In the genomic region with DNA sequence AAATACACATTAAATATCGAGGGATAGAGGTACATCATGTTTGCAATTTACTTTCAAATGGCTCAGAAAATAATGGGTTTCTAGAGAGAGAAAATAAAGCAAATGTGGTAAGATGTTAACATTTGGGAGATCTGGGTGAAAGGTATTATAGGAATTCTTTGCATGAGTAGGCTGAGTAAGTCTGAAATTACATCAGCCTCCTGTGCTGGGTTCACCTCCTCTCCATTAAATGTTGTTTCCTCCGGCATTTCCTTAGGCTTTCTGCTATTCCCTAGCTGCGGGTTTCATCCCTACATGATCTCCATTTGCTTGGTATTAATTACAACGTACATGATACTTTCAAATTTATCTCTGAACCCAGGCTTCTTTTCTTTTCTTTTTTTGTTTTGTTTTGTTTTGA, we compare ENCODE assay signal across 20 cellular contexts. TPM values are rescaled to one million over a fixed set of nuclear protein-coding genes. Genes with fewer than 3 reads are reported as not detected.
DNase-seq lines count a peak whose midpoint lies in the region; ATAC-seq and TF ChIP-seq lines count a peak whose summit lies in the region.
"Had no signal": no experiment of that assay in that cellular context is flagged by ENCODE, and none has a peak within 500 bp of the region (broad histone marks: within the 10 kb centered on the region; RNA-seq: fewer than 3 reads in every experiment).

No MANE protein-coding gene starts in this region.

- no peaks in the 10 kb centered on the region for H3K27me3 ChIP-seq in adipocyte (replicated peaks; ENCODE audit: control insufficient read depth, insufficient read depth, low read length)

- H3K9me3 Mint-ChIP-seq in type B pancreatic cell = no peaks in the 10 kb centered on the region

- H3K9me3 ChIP-seq in HEK293 (ENCODE audit: control insufficient read depth, insufficient read depth, low read depth, low read length) (no peaks in the 10 kb centered on the region), adipocyte (ENCODE audit: control insufficient read depth, low read length) (no peaks in the 10 kb centered on the region)
- H3K9me3 ChIP-seq: A549, SK-N-SH had no signal

- TF ChIP-seq CTCF in AG10803 (conservative IDR thresholded peaks at IDR 0.05; ENCODE audit: low read length) = no peak
- no peak for TF ChIP-seq CTCF in HEK293 (tag by site-specific recombination; IDR thresholded peaks at IDR 0.05)
- TF ChIP-seq CTCF in fibroblast of the aortic adventitia (IDR thresholded peaks at IDR 0.05; ENCODE audit: insufficient read depth, low read length) = no peak
- no peak for TF ChIP-seq CTCF in type B pancreatic cell (conservative IDR thresholded peaks at IDR 0.05)

- no peak for ATAC-seq in GM19395 (IDR thresholded peaks at IDR 0.05; ENCODE audit: unreplicated experiment)
- ATAC-seq: A549, Panc1 had no signal

- H3K4me3 Mint-ChIP-seq in type B pancreatic cell = no peak overlapping the region
- H3K4me3 Mint-ChIP-seq: IgD-negative memory B cell had no signal

- H3K27ac Mint-ChIP-seq in type B pancreatic cell = no peak overlapping the region

- H3K4me1 ChIP-seq in HEK293 (ENCODE audit: control insufficient read depth, insufficient read depth, low read length) (peaks cover 11% of the 10 kb centered on the region), adipocyte (ENCODE audit: control insufficient read depth, insufficient read depth, low read length) (peaks cover 38% of the 10 kb centered on the region)
- H3K4me1 ChIP-seq: A549 had no signal

- POLR2A ChIA-PET in HEK293 (lab: Yijun Ruan, JAX) = no interaction called here

- DNase-seq in AG10803 (ENCODE audit: low read depth) = peak; percentile 51
- DNase-seq in adipocyte (ENCODE audit: low read depth) = peak; percentile 31
- DNase-seq in fibroblast of the aortic adventitia (ENCODE audit: low read depth) = peak; percentile 18
- no peak for DNase-seq in substantia nigra (lab: John Stamatoyannopoulos, UW)
- no peak for DNase-seq in occipital lobe (lab: John Stamatoyannopoulos, UW)
- no peak for DNase-seq in type B pancreatic cell (ENCODE audit: extremely low spot score, unreplicated experiment)
- DNase-seq: DMS 273 treated with DMSO at 0.1 percent for 48 hours, H7, NCI-H1105, NCI-H1694, NCI-H510A, SK-N-SH had no signal

- H3K27ac ChIP-seq in HEK293 (ENCODE audit: extremely low read depth, low read depth, low read length) (no peak overlapping the region), substantia nigra (ENCODE audit: low read depth, low read length, poor library complexity, severe bottlenecking) (no peak overlapping the region)
- H3K27ac ChIP-seq: A549, C4-2B had no signal

- H3K36me3 ChIP-seq in HEK293 (ENCODE audit: control insufficient read depth in 2 of 2, insufficient read depth in 1 of 2, low read length in 2 of 2) (no peaks in the 10 kb centered on the region), adipocyte (ENCODE audit: control insufficient read depth, insufficient read depth, low read length, severe bottlenecking) (no peaks in the 10 kb centered on the region)

- H3K4me1 Mint-ChIP-seq in type B pancreatic cell (ENCODE audit: unreplicated experiment) = peaks cover 16% of the 10 kb centered on the region
- H3K4me1 Mint-ChIP-seq: IgD-negative memory B cell had no signal

- H3K9ac ChIP-seq in adipocyte (ENCODE audit: low read length) = no peak overlapping the region
- H3K9ac ChIP-seq: SK-N-SH had no signal

- H3K27me3 Mint-ChIP-seq in type B pancreatic cell = peaks cover 7% of the 10 kb centered on the region

- H3K36me3 Mint-ChIP-seq in type B pancreatic cell = no peaks in the 10 kb centered on the region
- H3K36me3 Mint-ChIP-seq: IgD-negative memory B cell had no signal

- CTCF ChIA-PET in HEK293 (lab: Yijun Ruan, JAX) = no interaction called here

- H3K4me3 ChIP-seq in AG10803 (ENCODE audit: low read length) (no peak overlapping the region), HEK293 (ENCODE audit: low read depth, low read length) (no peak overlapping the region), adipocyte (ENCODE audit: low read length) (peak overlapping the region; percentile 25), fibroblast of the aortic adventitia (ENCODE audit: low read depth, low read length) (no peak overlapping the region)
- H3K4me3 ChIP-seq: A549 had no signal

TF ChIP-seq in HEK293, 187 proteins besides CTCF, POLR2A, EP300 and RAD21:
- TF ChIP-seq, protein P1, sequence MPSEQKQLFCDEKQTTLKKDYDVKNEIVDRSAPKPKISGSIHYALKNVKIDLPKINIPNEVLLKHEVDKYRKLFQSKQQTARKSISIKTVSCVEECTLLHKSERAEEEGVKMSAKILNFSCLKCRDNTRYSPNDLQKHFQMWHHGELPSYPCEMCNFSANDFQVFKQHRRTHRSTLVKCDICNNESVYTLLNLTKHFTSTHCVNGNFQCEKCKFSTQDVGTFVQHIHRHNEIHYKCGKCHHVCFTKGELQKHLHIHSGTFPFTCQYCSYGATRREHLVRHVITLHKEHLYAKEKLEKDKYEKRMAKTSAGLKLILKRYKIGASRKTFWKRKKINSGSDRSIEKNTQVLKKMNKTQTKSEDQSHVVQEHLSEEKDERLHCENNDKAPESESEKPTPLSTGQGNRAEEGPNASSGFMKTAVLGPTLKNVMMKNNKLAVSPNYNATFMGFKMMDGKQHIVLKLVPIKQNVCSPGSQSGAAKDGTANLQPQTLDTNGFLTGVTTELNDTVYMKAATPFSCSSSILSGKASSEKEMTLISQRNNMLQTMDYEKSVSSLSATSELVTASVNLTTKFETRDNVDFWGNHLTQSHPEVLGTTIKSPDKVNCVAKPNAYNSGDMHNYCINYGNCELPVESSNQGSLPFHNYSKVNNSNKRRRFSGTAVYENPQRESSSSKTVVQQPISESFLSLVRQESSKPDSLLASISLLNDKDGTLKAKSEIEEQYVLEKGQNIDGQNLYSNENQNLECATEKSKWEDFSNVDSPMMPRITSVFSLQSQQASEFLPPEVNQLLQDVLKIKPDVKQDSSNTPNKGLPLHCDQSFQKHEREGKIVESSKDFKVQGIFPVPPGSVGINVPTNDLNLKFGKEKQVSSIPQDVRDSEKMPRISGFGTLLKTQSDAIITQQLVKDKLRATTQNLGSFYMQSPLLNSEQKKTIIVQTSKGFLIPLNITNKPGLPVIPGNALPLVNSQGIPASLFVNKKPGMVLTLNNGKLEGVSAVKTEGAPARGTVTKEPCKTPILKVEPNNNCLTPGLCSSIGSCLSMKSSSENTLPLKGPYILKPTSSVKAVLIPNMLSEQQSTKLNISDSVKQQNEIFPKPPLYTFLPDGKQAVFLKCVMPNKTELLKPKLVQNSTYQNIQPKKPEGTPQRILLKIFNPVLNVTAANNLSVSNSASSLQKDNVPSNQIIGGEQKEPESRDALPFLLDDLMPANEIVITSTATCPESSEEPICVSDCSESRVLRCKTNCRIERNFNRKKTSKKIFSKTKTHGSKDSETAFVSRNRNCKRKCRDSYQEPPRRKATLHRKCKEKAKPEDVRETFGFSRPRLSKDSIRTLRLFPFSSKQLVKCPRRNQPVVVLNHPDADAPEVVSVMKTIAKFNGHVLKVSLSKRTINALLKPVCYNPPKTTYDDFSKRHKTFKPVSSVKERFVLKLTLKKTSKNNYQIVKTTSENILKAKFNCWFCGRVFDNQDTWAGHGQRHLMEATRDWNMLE (tag by site-specific recombination; conservative IDR thresholded peaks at IDR 0.05; ENCODE audit: low read depth) = 0 out of 2 replicates have a peak, but pooled peaks have one; percentile 15
- no peak for TF ChIP-seq GLIS2 (tag by site-specific recombination; IDR thresholded peaks at IDR 0.05)

RNA-seq across cellular contexts. Expression of gene ZMYND12, which starts 31.6 kb away (rescaled TPM):
- total RNA-seq in fibroblast of the aortic adventitia (ENCODE audit: low replicate concordance) = 0.82 and 1.6 TPM in 2 replicates
- not detected for total RNA-seq in occipital lobe
- total RNA-seq in type B pancreatic cell (ENCODE audit: low replicate concordance) = 1.5 and 1.8 TPM in 2 replicates
- total RNA-seq: HT1080, LHCN-M2 had no signal

RNA-seq across cellular contexts. Expression of gene PPCS, which starts 32.1 kb away (rescaled TPM):
- 44.2 and 58.8 TPM in 2 replicates for total RNA-seq in fibroblast of the aortic adventitia (ENCODE audit: low replicate concordance)
- 16.7 TPM for total RNA-seq in occipital lobe
- 45.5 and 64.7 TPM in 2 replicates for total RNA-seq in type B pancreatic cell (ENCODE audit: low replicate concordance)

RNA-seq across cellular contexts. Expression of gene CCDC30, which starts 38.9 kb away (rescaled TPM):
- total RNA-seq in fibroblast of the aortic adventitia (ENCODE audit: low replicate concordance) (1.4 and 5.8 TPM in 2 replicates), occipital lobe (15.4 TPM), type B pancreatic cell (ENCODE audit: low replicate concordance) (6.9 and 9.3 TPM in 2 replicates)

RNA-seq across cellular contexts. Expression of gene RIMKLA, which starts 43.6 kb away (rescaled TPM):
- 0.09 TPM in 1 of 2 replicates, not detected in the other for total RNA-seq in fibroblast of the aortic adventitia (ENCODE audit: low replicate concordance)
- 22.9 TPM for total RNA-seq in occipital lobe
- total RNA-seq in type B pancreatic cell (ENCODE audit: low replicate concordance) = 2.3 and 3.8 TPM in 2 replicates
- total RNA-seq: LHCN-M2 had no signal

Comparison
In these comparisons a context has a peak if more than half of its experiments do, and no peak if none do; other contexts are left out.
1. DNase-seq: peak in AG10803 (single experiment), adipocyte (single experiment) and fibroblast of the aortic adventitia (single experiment); none in substantia nigra (0 of 49), occipital lobe (single experiment) and type B pancreatic cell (single experiment).